In genomic region chr3:53806182-53807116, GRCh38 we compare ENCODE assay signal across 10 cellular contexts. TPM values are rescaled to one million over a fixed set of nuclear protein-coding genes. Genes with fewer than 3 reads are reported as not detected.
DNase-seq lines count a peak whose midpoint lies in the region; ATAC-seq lines count a peak whose summit lies in the region.
"Had no signal": no experiment of that assay in that cellular context is flagged by ENCODE, and none has a peak within 500 bp of the region (broad histone marks: within the 10 kb centered on the region; RNA-seq: fewer than 3 reads in every experiment).

No MANE protein-coding gene starts in this region.

- H3K9me3 Mint-ChIP-seq in stimulated activated naive CD8-positive, alpha-beta T cell treated with anti-CD3 and anti-CD28 coated beads, Interleukin-15, Interleukin-2, amounts not matched to agents 100 ng/mL and 50 ng/mL, for 24 hours: no peaks in the 10 kb centered on the region
- no peaks in the 10 kb centered on the region for H3K9me3 Mint-ChIP-seq in stimulated activated naive CD8-positive, alpha-beta T cell treated with anti-CD3 and anti-CD28 coated beads, Interleukin-15, amount 100 ng/mL, for 72 hours
- no peaks in the 10 kb centered on the region for H3K9me3 Mint-ChIP-seq in immature natural killer cell
- H3K9me3 Mint-ChIP-seq: IgD-negative memory B cell had no signal

- H3K36me3 Mint-ChIP-seq in stimulated activated naive CD8-positive, alpha-beta T cell treated with anti-CD3 and anti-CD28 coated beads, Interleukin-15, Interleukin-2, amounts not matched to agents 100 ng/mL and 50 ng/mL, for 24 hours (ENCODE audit: low read depth): no peaks in the 10 kb centered on the region
- no peaks in the 10 kb centered on the region for H3K36me3 Mint-ChIP-seq in immature natural killer cell
- H3K36me3 Mint-ChIP-seq: IgD-negative memory B cell had no signal

- no peak overlapping the region for H3K4me3 Mint-ChIP-seq in stimulated activated naive CD8-positive, alpha-beta T cell treated with anti-CD3 and anti-CD28 coated beads, Interleukin-15, Interleukin-2, amounts not matched to agents 100 ng/mL and 50 ng/mL, for 24 hours
- no peak overlapping the region for H3K4me3 Mint-ChIP-seq in stimulated activated naive CD8-positive, alpha-beta T cell treated with anti-CD3 and anti-CD28 coated beads, Interleukin-15, amount 100 ng/mL, for 72 hours
- no peak overlapping the region for H3K4me3 Mint-ChIP-seq in immature natural killer cell
- H3K4me3 Mint-ChIP-seq: activated CD4-positive, alpha-beta T cell treated with anti-CD3 and anti-CD28 coated beads for 36 hours had no signal

- H3K27ac Mint-ChIP-seq in stimulated activated naive CD8-positive, alpha-beta T cell treated with anti-CD3 and anti-CD28 coated beads, Interleukin-15, Interleukin-2, amounts not matched to agents 100 ng/mL and 50 ng/mL, for 24 hours: peak overlapping the region; percentile 52
- no peak overlapping the region for H3K27ac Mint-ChIP-seq in stimulated activated naive CD8-positive, alpha-beta T cell treated with anti-CD3 and anti-CD28 coated beads, Interleukin-15, amount 100 ng/mL, for 72 hours
- no peak overlapping the region for H3K27ac Mint-ChIP-seq in immature natural killer cell
- H3K27ac Mint-ChIP-seq: activated CD4-positive, alpha-beta T cell treated with anti-CD3 and anti-CD28 coated beads for 36 hours had no signal

- peaks cover 8% of the 10 kb centered on the region for H3K27me3 Mint-ChIP-seq in stimulated activated naive CD8-positive, alpha-beta T cell treated with anti-CD3 and anti-CD28 coated beads, Interleukin-15, Interleukin-2, amounts not matched to agents 100 ng/mL and 50 ng/mL, for 24 hours
- peaks cover 12% of the 10 kb centered on the region for H3K27me3 Mint-ChIP-seq in stimulated activated naive CD8-positive, alpha-beta T cell treated with anti-CD3 and anti-CD28 coated beads, Interleukin-15, amount 100 ng/mL, for 72 hours
- peaks cover 0 to 4% (median 0%) of the 10 kb centered on the region in 3 donors for H3K27me3 Mint-ChIP-seq in immature natural killer cell (ENCODE audit: low read depth in 3 of 3)

- H3K4me1 Mint-ChIP-seq in stimulated activated naive CD8-positive, alpha-beta T cell treated with anti-CD3 and anti-CD28 coated beads, Interleukin-15, Interleukin-2, amounts not matched to agents 100 ng/mL and 50 ng/mL, for 24 hours (ENCODE audit: low read depth): no peaks in the 10 kb centered on the region
- no peaks in the 10 kb centered on the region for H3K4me1 Mint-ChIP-seq in stimulated activated naive CD8-positive, alpha-beta T cell treated with anti-CD3 and anti-CD28 coated beads, Interleukin-15, amount 100 ng/mL, for 72 hours
- H3K4me1 Mint-ChIP-seq in immature natural killer cell: no peaks in the 10 kb centered on the region
- H3K4me1 Mint-ChIP-seq: activated CD4-positive, alpha-beta T cell treated with anti-CD3 and anti-CD28 coated beads for 36 hours had no signal

- ATAC-seq in stimulated activated naive CD8-positive, alpha-beta T cell treated with anti-CD3 and anti-CD28 coated beads, Interleukin-15, amount 100 ng/mL, for 72 hours: no peak
- ATAC-seq: activated CD4-positive, alpha-beta T cell treated with anti-CD3 and anti-CD28 coated beads for 36 hours had no signal

- DNase-seq in stimulated activated naive CD8-positive, alpha-beta T cell treated with anti-CD3 and anti-CD28 coated beads, Interleukin-15, amount 100 ng/mL, for 72 hours: no peak
- DNase-seq in amniotic epithelial cell (ENCODE audit: low read depth) (peak; percentile 21), kidney tubule cell (ENCODE audit: low spot score) (peak; percentile 99), NCI-H69 (lab: John Stamatoyannopoulos, UW) (no peak), GF-D8 (lab: John Stamatoyannopoulos, UW) (no peak), NCI-H1092 (lab: John Stamatoyannopoulos, UW) (no peak), immature natural killer cell (no peak)
- DNase-seq: activated CD4-positive, alpha-beta T cell treated with anti-CD3 and anti-CD28 coated beads for 36 hours had no signal

RNA-seq across cellular contexts. Expression of gene CHDH, which starts 39.8 kb away (rescaled TPM):
- polyA plus RNA-seq in immature natural killer cell: not detected

RNA-seq across cellular contexts. Expression of gene IL17RB, which starts 39.9 kb away (rescaled TPM):
- 1 to 10 TPM in 1 of 3 donors, under 1 TPM in 1, not detected in 1; 0.79 to 1.2 TPM for polyA plus RNA-seq in immature natural killer cell

Comparison
In these comparisons a context has a peak if more than half of its experiments do, and no peak if none do; other contexts are left out.
1. DNase-seq: peak in amniotic epithelial cell (single experiment) and kidney tubule cell (single experiment); none in stimulated activated naive CD8-positive, alpha-beta T cell treated with anti-CD3 and anti-CD28 coated beads, Interleukin-15, amount 100 ng/mL, for 72 hours (0 of 2), NCI-H69 (single experiment), GF-D8 (single experiment), NCI-H1092 (single experiment) and immature natural killer cell (0 of 3).